13 cellular contexts compared by ENCODE assay signal in the genomic region with DNA sequence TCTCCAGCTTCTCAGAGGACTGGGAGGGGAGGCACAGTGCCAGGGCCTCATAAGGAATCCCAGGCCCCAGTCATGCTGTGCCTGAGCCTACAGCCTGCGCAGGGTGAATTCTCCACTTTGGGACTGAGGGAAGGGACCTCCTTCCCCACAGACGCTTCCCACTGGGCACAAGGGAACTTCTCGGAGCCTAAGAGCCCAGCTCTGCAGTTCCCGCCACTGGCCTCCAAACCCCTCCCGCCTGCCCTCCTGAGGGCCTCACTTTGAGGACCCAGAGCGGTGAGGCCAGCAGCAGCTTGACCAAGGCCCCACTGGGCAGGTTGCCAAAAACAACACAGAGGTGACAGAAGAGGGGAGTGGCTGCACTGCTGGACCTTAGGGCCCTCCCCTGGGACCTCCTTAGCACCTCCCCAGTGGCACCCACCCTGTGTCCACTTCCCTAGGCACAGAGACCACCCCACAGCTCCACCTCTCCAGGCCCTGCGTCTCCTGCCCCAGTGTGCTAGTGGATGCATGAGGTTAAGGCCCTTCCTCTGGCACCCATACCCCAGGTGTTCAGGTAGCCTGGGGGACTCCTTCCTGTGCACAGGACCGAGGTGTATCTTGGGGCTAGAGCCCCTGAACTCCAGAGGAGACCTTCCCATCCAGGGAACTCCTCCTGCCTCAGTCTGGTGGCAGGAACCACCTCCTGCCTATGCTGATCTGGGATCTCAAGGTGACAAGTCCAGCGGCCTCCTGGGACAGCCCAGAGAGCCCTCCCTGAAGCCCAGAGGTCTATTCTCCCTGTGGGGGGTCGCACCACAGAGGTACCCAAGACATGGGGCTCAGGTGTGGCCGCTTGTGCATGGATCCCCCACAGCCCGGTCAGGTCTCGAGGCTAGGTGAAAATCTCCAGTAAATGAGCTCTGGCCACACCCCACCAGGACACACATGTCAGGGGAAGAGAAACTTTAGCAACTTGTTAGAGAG. TPM values are rescaled to one million over a fixed set of nuclear protein-coding genes. Genes with fewer than 3 reads are reported as not detected.
DNase-seq lines count a peak whose midpoint lies in the region; ATAC-seq, FAIRE-seq and TF ChIP-seq lines count a peak whose summit lies in the region.
"Had no signal": no experiment of that assay in that cellular context is flagged by ENCODE, and none has a peak within 500 bp of the region (broad histone marks: within the 10 kb centered on the region; RNA-seq: fewer than 3 reads in every experiment).

No MANE protein-coding gene starts in this region.

- CTCF ChIA-PET in A549 (lab: Yijun Ruan, JAX) = interaction anchor here (0.7 to 3.4 kb wide), 7 partner anchors 7 to 122 kb away, joined by 3 to 40 read pairs (median 4); a partner anchor contains a TSS

- H3K9me3 ChIP-seq in A549 (no peaks in the 10 kb centered on the region), neural progenitor cell (ENCODE audit: low read depth) (no peaks in the 10 kb centered on the region), ovary (no peaks in the 10 kb centered on the region)

- no peak overlapping the region for H2AFZ ChIP-seq in neural progenitor cell (replicated peaks)

- peak overlapping the region in 1 of 2 experiments; percentile 9; a peak in 1 of 6 replicates for H3K27ac ChIP-seq in A549
- H3K27ac ChIP-seq in neural progenitor cell = no peak overlapping the region
- no peak overlapping the region for H3K27ac ChIP-seq in ovary

- no peak for TF ChIP-seq RAD21 in A549 (conservative IDR thresholded peaks at IDR 0.05 in 1 of 2, IDR thresholded peaks at IDR 0.05 in 1 of 2)

- no peak for TF ChIP-seq POLR2A in A549 (IDR thresholded peaks at IDR 0.05; ENCODE audit: low read length)
- no peak for TF ChIP-seq POLR2A in ovary (IDR thresholded peaks at IDR 0.05)

- H3K4me2 ChIP-seq in A549 = 0 out of 3 replicates have a peak overlapping the region, but pooled peaks have one; percentile 14
- H3K4me2 ChIP-seq in neural progenitor cell = no peak overlapping the region

- H3K36me3 Mint-ChIP-seq in neural progenitor cell = peaks cover 2% of the 10 kb centered on the region

- H3K4me1 ChIP-seq in A549 (peaks cover 41% of the 10 kb centered on the region), neural progenitor cell (no peaks in the 10 kb centered on the region), ovary (ENCODE audit: insufficient read depth) (peaks cover 15% of the 10 kb centered on the region)

- peak overlapping the region; percentile 35 for H3K4me3 Mint-ChIP-seq in neural progenitor cell

- FAIRE-seq in A549 (lab: Jason Lieb, UNC) (no peak), RCC 7860 (lab: Jason Lieb, UNC) (no peak)
- FAIRE-seq: colon had no signal

- H3K79me2 ChIP-seq in neural progenitor cell (ENCODE audit: low read depth) = peaks cover 18% of the 10 kb centered on the region

- no peaks in the 10 kb centered on the region for H3K9me3 Mint-ChIP-seq in neural progenitor cell

- H3K9ac ChIP-seq in neural progenitor cell = no peak overlapping the region

- no peak overlapping the region for H3K27ac Mint-ChIP-seq in neural progenitor cell

- H4K20me1 ChIP-seq in neural progenitor cell (ENCODE audit: low read depth) = peaks cover 29% of the 10 kb centered on the region

- ATAC-seq in A549 (no peak), Right ventricle myocardium inferior (no peak), HG03342 (IDR thresholded peaks at IDR 0.05; ENCODE audit: unreplicated experiment) (no peak), GM21423 (IDR thresholded peaks at IDR 0.05; ENCODE audit: unreplicated experiment) (no peak)

- peaks cover 20% of the 10 kb centered on the region for H3K4me1 Mint-ChIP-seq in neural progenitor cell

- DNase-seq in A549 (ENCODE audit: low read depth in 1 of 2, low spot score in 1 of 2) = no peak
- peak; percentile 27 for DNase-seq in RCC 7860 (ENCODE audit: low spot score)
- peak; percentile 58 for DNase-seq in Right ventricle myocardium inferior (ENCODE audit: missing footprints)
- DNase-seq in neural progenitor cell (ENCODE audit: low spot score) = no peak
- no peak for DNase-seq in occipital lobe (lab: John Stamatoyannopoulos, UW)
- no peak for DNase-seq in ovary
- DNase-seq: activated T-cell treated with anti-CD3 and anti-CD28 coated beads, Interleukin-2, amount 50 U/mL, for 48 hours; hippocampal formation; NCI-H524; T-helper 9 cell had no signal

- peaks cover 5% of the 10 kb centered on the region for H3K27me3 Mint-ChIP-seq in neural progenitor cell (ENCODE audit: insufficient read depth, low read depth)

- H3F3A ChIP-seq in neural progenitor cell (ENCODE audit: low read depth) = no peaks in the 10 kb centered on the region

- POLR2A ChIA-PET in A549 (lab: Yijun Ruan, JAX) = no interaction called here

- H3K27me3 ChIP-seq in neural progenitor cell = no peaks in the 10 kb centered on the region
- H3K27me3 ChIP-seq in ovary = no peaks in the 10 kb centered on the region

- H3K36me3 ChIP-seq in neural progenitor cell (no peaks in the 10 kb centered on the region), ovary (no peaks in the 10 kb centered on the region)

- TF ChIP-seq CTCF in A549 (IDR thresholded peaks at IDR 0.05) (no peak), neural progenitor cell (IDR thresholded peaks at IDR 0.05) (no peak), ovary (IDR thresholded peaks at IDR 0.05) (no peak)

- H3K4me3 ChIP-seq in A549 (no peak overlapping the region), neural progenitor cell (no peak overlapping the region), ovary (no peak overlapping the region)

- 79% methylated on average over 11 of the region's 13 CpGs for WGBS in A549 (ENCODE audit: missing lambda C conversion rate)
- 72 to 89% (median 75%) methylated on average over 13 of the region's 13 CpGs for WGBS in ovary, 3 donors

- intact Hi-C loops in Right ventricle myocardium inferior (cut with DNase I) (no loop called here), ovary (cut with DNase I) (loop anchor here in 1 of 4 donors (10.0 kb wide), 1 partner anchor 187 kb away; no protein-coding TSS in a partner anchor)

- TF ChIP-seq EP300 in A549 (IDR thresholded peaks at IDR 0.05) (no peak), ovary (IDR thresholded peaks at IDR 0.05) (no peak)

TF ChIP-seq in A549, 52 proteins besides CTCF, POLR2A, EP300 and RAD21:
- TF ChIP-seq RARB (CRISPR knock-in tag; IDR thresholded peaks at IDR 0.05) (no peak), FOXS1 (CRISPR knock-in tag; IDR thresholded peaks at IDR 0.05) (peak; percentile 17; the same call in 1 of the 2 replicates), RFX5 (IDR thresholded peaks at IDR 0.05) (no peak)

RNA-seq across cellular contexts. Expression of a gene that starts 3.4 kb away (rescaled TPM):
- polyA plus RNA-seq in A549 (2011; rRNA removed) = 3.6 and 4.6 TPM in 2 replicates
- polyA plus RNA-seq in A549 (2012; cell fraction: cytosol; rRNA removed) = 6.7 and 8.7 TPM in 2 replicates
- polyA plus RNA-seq in A549 (2012; cell fraction: nucleus; rRNA removed) = 17.8 and 29.6 TPM in 2 replicates
- polyA plus RNA-seq in A549 (2017; fragmentation: RNase III; extraction: RNeasy Plus Mini Kit Qiagen cat#74134 plus additional on column Dnase treatment) = 9.9 to 11.2 TPM (median 10.7 TPM) in 3 replicates
- polyA minus RNA-seq in A549 (2011; rRNA and poly(A)+ RNA removed) = 8.2 and 9.4 TPM in 2 replicates
- total RNA-seq in Right ventricle myocardium inferior = 39.1 TPM
- total RNA-seq in neural progenitor cell (ENCODE audit: low replicate concordance) = 5.7 and 12.6 TPM in 2 replicates
- total RNA-seq in occipital lobe = 4.8 TPM
- total RNA-seq in ovary = 10 to 100 TPM in 6 of 7 donors, 1 to 10 TPM in 1; 9.1 to 58.7 (median 41.3) TPM
- polyA plus RNA-seq in ovary = 10 to 100 TPM; 11.0 to 13.9 TPM

RNA-seq across cellular contexts. Expression of a gene that starts 4.4 kb away (rescaled TPM):
- 24.8 and 42.5 TPM in 2 replicates for polyA plus RNA-seq in A549 (2011; rRNA removed)
- 61.5 and 68.2 TPM in 2 replicates for polyA plus RNA-seq in A549 (2012; cell fraction: cytosol; rRNA removed)
- polyA plus RNA-seq in A549 (2012; cell fraction: nucleus; rRNA removed) = 94.8 and 106 TPM in 2 replicates
- 37.7 to 38.4 TPM (median 38.3 TPM) in 3 replicates for polyA plus RNA-seq in A549 (2017; fragmentation: RNase III; extraction: RNeasy Plus Mini Kit Qiagen cat#74134 plus additional on column Dnase treatment)
- polyA minus RNA-seq in A549 (2011; rRNA and poly(A)+ RNA removed) = 35.1 and 35.5 TPM in 2 replicates
- 6.1 TPM for total RNA-seq in Right ventricle myocardium inferior
- 20.5 and 47.8 TPM in 2 replicates for total RNA-seq in neural progenitor cell (ENCODE audit: low replicate concordance)
- total RNA-seq in occipital lobe = 8.1 TPM
- 10 to 100 TPM; 16.0 to 35.0 (median 21.3) TPM for total RNA-seq in ovary
- polyA plus RNA-seq in ovary = 10 to 100 TPM; 11.3 to 12.8 TPM

RNA-seq across cellular contexts. Expression of a gene that starts 13.6 kb away (rescaled TPM):
- polyA plus RNA-seq in A549 (2011; rRNA removed) (18.9 and 20.7 TPM in 2 replicates), A549 (2017; fragmentation: RNase III; extraction: RNeasy Plus Mini Kit Qiagen cat#74134 plus additional on column Dnase treatment) (32.6 to 38.2 TPM (median 35.0 TPM) in 3 replicates), ovary (1 to 10 TPM in 1 of 2 donors, under 1 TPM in 1; 0.20 to 9.2 TPM)
- polyA plus RNA-seq in A549 (2012; cell fraction: cytosol; rRNA removed) = 48.5 and 63.6 TPM in 2 replicates
- 194 and 265 TPM in 2 replicates for polyA plus RNA-seq in A549 (2012; cell fraction: nucleus; rRNA removed)
- polyA minus RNA-seq in A549 (2011; rRNA and poly(A)+ RNA removed) = 14.3 and 16.5 TPM in 2 replicates
- total RNA-seq in Right ventricle myocardium inferior (4.1 TPM), neural progenitor cell (ENCODE audit: low replicate concordance) (16.6 and 60.2 TPM in 2 replicates), occipital lobe (2.7 TPM), ovary (10 to 100 TPM in 6 of 7 donors, 1 to 10 TPM in 1; 9.9 to 45.4 (median 17.2) TPM)

RNA-seq across cellular contexts. Expression of a gene that starts 55.5 kb away (rescaled TPM):
- 30.5 and 42.7 TPM in 2 replicates for polyA plus RNA-seq in A549 (2011; rRNA removed)
- 78.2 and 99.5 TPM in 2 replicates for polyA plus RNA-seq in A549 (2012; cell fraction: cytosol; rRNA removed)
- 407 and 498 TPM in 2 replicates for polyA plus RNA-seq in A549 (2012; cell fraction: nucleus; rRNA removed)
- 50.0 to 64.9 TPM (median 63.8 TPM) in 3 replicates for polyA plus RNA-seq in A549 (2017; fragmentation: RNase III; extraction: RNeasy Plus Mini Kit Qiagen cat#74134 plus additional on column Dnase treatment)
- 56.2 and 73.8 TPM in 2 replicates for polyA minus RNA-seq in A549 (2011; rRNA and poly(A)+ RNA removed)
- total RNA-seq in Right ventricle myocardium inferior = 50.3 TPM
- total RNA-seq in neural progenitor cell (ENCODE audit: low replicate concordance) = 23.6 and 96.8 TPM in 2 replicates
- total RNA-seq in occipital lobe = 25.4 TPM
- total RNA-seq in ovary = 10 to 100 TPM; 37.7 to 87.1 (median 75.3) TPM
- 10 to 100 TPM; 29.2 to 52.6 TPM for polyA plus RNA-seq in ovary

Comparison
In these comparisons a context has a peak if more than half of its experiments do, and no peak if none do; other contexts are left out.
1. DNase-seq: peak in RCC 7860 (single experiment) and Right ventricle myocardium inferior (single experiment); none in A549 (0 of 2), neural progenitor cell (single experiment), occipital lobe (single experiment) and ovary (0 of 5).